In genomic region chr13:112185466-112185865, GRCh38 we compare ENCODE assay signal across 16 cellular contexts.
DNase-seq lines count a peak whose midpoint lies in the region; ATAC-seq and TF ChIP-seq lines count a peak whose summit lies in the region.
"Had no signal": no experiment of that assay in that cellular context is flagged by ENCODE, and none has a peak within 500 bp of the region (broad histone marks: within the 10 kb centered on the region; RNA-seq: fewer than 3 reads in every experiment).

No MANE protein-coding gene starts in this region.

- peaks cover 4 to 7% of the 10 kb centered on the region in 2 donors for H3K9me3 ChIP-seq in neuronal stem cell (replicated peaks in 1 of 2; ENCODE audit: control insufficient read depth in 2 of 2, insufficient read depth in 1 of 2, low read depth in 1 of 2, low read length in 2 of 2)
- H3K9me3 ChIP-seq: HAP-1 had no signal

- H3K14ac ChIP-seq in neuronal stem cell (ENCODE audit: low read length) = no peak overlapping the region

- H3K4me1 Mint-ChIP-seq in endothelial cell (ENCODE audit: unreplicated experiment) = no peaks in the 10 kb centered on the region
- H3K4me1 Mint-ChIP-seq: CD8-positive, alpha-beta memory T cell had no signal

- peak overlapping the region; percentile 57 for H2AK5ac ChIP-seq in neuronal stem cell (ENCODE audit: low read depth, low read length)

- no peaks in the 10 kb centered on the region for H3K36me3 ChIP-seq in neuronal stem cell (replicated peaks in 1 of 2; ENCODE audit: control insufficient read depth in 2 of 2, insufficient read depth in 2 of 2, low read length in 2 of 2)
- H3K36me3 ChIP-seq: HAP-1 had no signal

- H3K27me3 ChIP-seq in neuronal stem cell (ENCODE audit: control insufficient read depth in 3 of 3, insufficient read depth in 3 of 3, low read depth in 1 of 3, low read length in 3 of 3) = no peaks in the 10 kb centered on the region

- no peak overlapping the region for H2AFZ ChIP-seq in neuronal stem cell (ENCODE audit: low read length)
- H2AFZ ChIP-seq: GM23338 had no signal

- H3K4ac ChIP-seq in neuronal stem cell (ENCODE audit: low read length) = no peak overlapping the region

- TF ChIP-seq CTCF in coronary artery (IDR thresholded peaks at IDR 0.05) = no peak
- no peak for TF ChIP-seq CTCF in endothelial cell (IDR thresholded peaks at IDR 0.05; ENCODE audit: unreplicated experiment)

- H3K36me3 Mint-ChIP-seq in endothelial cell (ENCODE audit: low read depth, unreplicated experiment) = peaks cover 2% of the 10 kb centered on the region
- H3K36me3 Mint-ChIP-seq: CD14-positive monocyte; CD8-positive, alpha-beta memory T cell had no signal

- peak overlapping the region; percentile 66 for H3K23ac ChIP-seq in neuronal stem cell (ENCODE audit: low read depth, low read length, poor library complexity)

- peak overlapping the region; percentile 54 for H3K4me3 Mint-ChIP-seq in endothelial cell (ENCODE audit: unreplicated experiment)
- H3K4me3 Mint-ChIP-seq: CD14-positive monocyte; CD4-positive, alpha-beta T cell; CD8-positive, alpha-beta memory T cell; GM23338; HFFc6 had no signal

- no peak overlapping the region for H3K4me2 ChIP-seq in neuronal stem cell (ENCODE audit: insufficient read depth, low read length, poor library complexity, severe bottlenecking)
- H3K4me2 ChIP-seq: GM23338 had no signal

- H2BK120ac ChIP-seq in neuronal stem cell (ENCODE audit: low read depth, low read length) = no peak overlapping the region

- peak overlapping the region; percentile 50 for H2BK15ac ChIP-seq in neuronal stem cell (ENCODE audit: low read length)

- peaks cover 7% of the 10 kb centered on the region for H3K27me3 Mint-ChIP-seq in endothelial cell (ENCODE audit: unreplicated experiment)

- no peak overlapping the region for H4K91ac ChIP-seq in neuronal stem cell (ENCODE audit: low read depth, low read length, poor library complexity)

- peak; percentile 57 for DNase-seq in coronary artery (ENCODE audit: low spot score)
- no peak for DNase-seq in endothelial cell (ENCODE audit: low spot score)
- no peak for DNase-seq in neuronal stem cell (ENCODE audit: low spot score)
- DNase-seq in UCSD-AML1 (lab: John Stamatoyannopoulos, UW; ENCODE audit: unreplicated experiment) = no peak
- no peak for DNase-seq in dedifferentiated amniotic fluid mesenchymal stem cell (ENCODE audit: extremely low spot score)
- DNase-seq: Calu3; CD4-positive, alpha-beta T cell; CD8-positive, alpha-beta memory T cell; DMS53; DMS79 treated with DMSO at 0.1 percent for 48 hours; GF-D8; HFFc6 had no signal

- no peak overlapping the region for H3K4me3 ChIP-seq in coronary artery
- H3K4me3 ChIP-seq in neuronal stem cell (ENCODE audit: low read length in 2 of 2) = no peak overlapping the region
- H3K4me3 ChIP-seq: GM23338, HAP-1 had no signal

- H3K9ac ChIP-seq in neuronal stem cell (ENCODE audit: low read depth, low read length, poor library complexity) = no peak overlapping the region

- peak overlapping the region; percentile 69 for H3K18ac ChIP-seq in neuronal stem cell (ENCODE audit: low read length)

- no peaks in the 10 kb centered on the region for H3K79me1 ChIP-seq in neuronal stem cell (ENCODE audit: low read depth, low read length)

- ATAC-seq in HG03342 (IDR thresholded peaks at IDR 0.05; ENCODE audit: unreplicated experiment) = no peak
- ATAC-seq: GM23338 had no signal

- no peak overlapping the region for H3K27ac Mint-ChIP-seq in endothelial cell (ENCODE audit: unreplicated experiment)
- H3K27ac Mint-ChIP-seq: CD14-positive monocyte; CD4-positive, alpha-beta T cell; CD8-positive, alpha-beta memory T cell; GM23338; HFFc6 had no signal

- H2BK12ac ChIP-seq in neuronal stem cell (ENCODE audit: low read length) = peak overlapping the region; percentile 76

- no peak overlapping the region for H3K27ac ChIP-seq in coronary artery
- H3K27ac ChIP-seq in neuronal stem cell (replicated peaks; ENCODE audit: low read length) = no peak overlapping the region

- no peak overlapping the region for H2BK5ac ChIP-seq in neuronal stem cell (ENCODE audit: low read length)

- no CpG with 5 or more reads among the region's 9 CpGs for WGBS in neuronal stem cell (ENCODE audit: extremely low coverage in 2 of 2, insufficient read length in 2 of 2, insufficient replicate concordance in 1 of 2), 2 donors

- peaks cover 3 to 13% of the 10 kb centered on the region in 2 donors for H3K4me1 ChIP-seq in neuronal stem cell (ENCODE audit: control insufficient read depth in 2 of 2, insufficient read depth in 1 of 2, low read depth in 1 of 2, low read length in 2 of 2)
- H3K4me1 ChIP-seq: HAP-1 had no signal

- peaks cover 4% of the 10 kb centered on the region for H3K9me3 Mint-ChIP-seq in endothelial cell (ENCODE audit: unreplicated experiment)
- H3K9me3 Mint-ChIP-seq: CD4-positive, alpha-beta T cell; GM23338 had no signal

- no peak overlapping the region for H4K8ac ChIP-seq in neuronal stem cell (ENCODE audit: low read depth, low read length)
